3 cellular contexts compared by ENCODE assay signal in the genomic region with DNA sequence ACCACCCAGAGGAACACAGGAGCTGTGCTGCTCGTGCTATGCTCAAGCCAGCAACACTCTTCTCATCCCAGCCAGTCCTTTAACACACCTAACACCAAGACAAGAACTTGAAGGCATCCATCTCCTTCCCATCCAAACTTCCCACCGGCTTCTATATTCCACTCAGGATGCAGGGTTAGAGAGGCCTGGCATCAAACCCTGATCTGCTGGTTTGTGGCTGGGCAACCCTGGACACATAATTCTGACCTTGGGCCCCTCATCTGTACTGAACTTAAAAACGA.
TF ChIP-seq lines count a peak whose summit lies in the region.

No MANE protein-coding gene starts in this region.

TF ChIP-seq in SK-N-SH, 30 proteins besides CTCF, POLR2A, EP300 and RAD21:
- TF ChIP-seq JUND (IDR thresholded peaks at IDR 0.05), result no peak
- 0 out of 2 replicates have a peak, but pooled peaks have one; percentile 20 for TF ChIP-seq POLR2AphosphoS5 (IDR thresholded peaks at IDR 0.05; ENCODE audit: low read depth, low read length)

TF ChIP-seq in SK-N-SH treated with all-trans-retinoic acid at 6 μM for 48 hours, 23 proteins besides CTCF, POLR2A, EP300 and RAD21:
- TF ChIP-seq ISL1 (CRISPR knock-in tag; IDR thresholded peaks at IDR 0.05) (no peak), OSR1 (CRISPR knock-in tag; IDR thresholded peaks at IDR 0.05) (no peak), ESRRG (CRISPR knock-in tag; IDR thresholded peaks at IDR 0.05) (no peak), ZNF8 (CRISPR knock-in tag; IDR thresholded peaks at IDR 0.05) (no peak), SNAI2 (CRISPR knock-in tag; IDR thresholded peaks at IDR 0.05) (no peak), GLIS3 (CRISPR knock-in tag; IDR thresholded peaks at IDR 0.05) (no peak), ZNF565 (CRISPR knock-in tag; conservative IDR thresholded peaks at IDR 0.05; ENCODE audit: low read depth) (no peak), TCF4 (CRISPR knock-in tag; IDR thresholded peaks at IDR 0.05; ENCODE audit: borderline replicate concordance) (no peak), CSDC2 (CRISPR knock-in tag; IDR thresholded peaks at IDR 0.05) (no peak), TOX (CRISPR knock-in tag; IDR thresholded peaks at IDR 0.05; ENCODE audit: borderline replicate concordance) (no peak), ZNF70 (CRISPR knock-in tag; IDR thresholded peaks at IDR 0.05) (no peak), ZC3H10 (CRISPR knock-in tag; IDR thresholded peaks at IDR 0.05) (no peak), ARNTL (CRISPR knock-in tag; IDR thresholded peaks at IDR 0.05; ENCODE audit: borderline replicate concordance, low read depth) (no peak), BACH2 (CRISPR knock-in tag; IDR thresholded peaks at IDR 0.05; ENCODE audit: borderline replicate concordance) (no peak), RARB (CRISPR knock-in tag; IDR thresholded peaks at IDR 0.05) (no peak)
- TF ChIP-seq, protein P1, sequence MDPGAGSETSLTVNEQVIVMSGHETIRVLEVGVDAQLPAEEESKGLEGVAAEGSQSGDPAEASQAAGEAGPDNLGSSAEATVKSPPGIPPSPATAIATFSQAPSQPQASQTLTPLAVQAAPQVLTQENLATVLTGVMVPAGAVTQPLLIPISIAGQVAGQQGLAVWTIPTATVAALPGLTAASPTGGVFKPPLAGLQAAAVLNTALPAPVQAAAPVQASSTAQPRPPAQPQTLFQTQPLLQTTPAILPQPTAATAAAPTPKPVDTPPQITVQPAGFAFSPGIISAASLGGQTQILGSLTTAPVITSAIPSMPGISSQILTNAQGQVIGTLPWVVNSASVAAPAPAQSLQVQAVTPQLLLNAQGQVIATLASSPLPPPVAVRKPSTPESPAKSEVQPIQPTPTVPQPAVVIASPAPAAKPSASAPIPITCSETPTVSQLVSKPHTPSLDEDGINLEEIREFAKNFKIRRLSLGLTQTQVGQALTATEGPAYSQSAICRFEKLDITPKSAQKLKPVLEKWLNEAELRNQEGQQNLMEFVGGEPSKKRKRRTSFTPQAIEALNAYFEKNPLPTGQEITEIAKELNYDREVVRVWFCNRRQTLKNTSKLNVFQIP (CRISPR knock-in tag; IDR thresholded peaks at IDR 0.05; ENCODE audit: borderline replicate concordance, low read depth), result no peak
- TF ChIP-seq, protein P2, sequence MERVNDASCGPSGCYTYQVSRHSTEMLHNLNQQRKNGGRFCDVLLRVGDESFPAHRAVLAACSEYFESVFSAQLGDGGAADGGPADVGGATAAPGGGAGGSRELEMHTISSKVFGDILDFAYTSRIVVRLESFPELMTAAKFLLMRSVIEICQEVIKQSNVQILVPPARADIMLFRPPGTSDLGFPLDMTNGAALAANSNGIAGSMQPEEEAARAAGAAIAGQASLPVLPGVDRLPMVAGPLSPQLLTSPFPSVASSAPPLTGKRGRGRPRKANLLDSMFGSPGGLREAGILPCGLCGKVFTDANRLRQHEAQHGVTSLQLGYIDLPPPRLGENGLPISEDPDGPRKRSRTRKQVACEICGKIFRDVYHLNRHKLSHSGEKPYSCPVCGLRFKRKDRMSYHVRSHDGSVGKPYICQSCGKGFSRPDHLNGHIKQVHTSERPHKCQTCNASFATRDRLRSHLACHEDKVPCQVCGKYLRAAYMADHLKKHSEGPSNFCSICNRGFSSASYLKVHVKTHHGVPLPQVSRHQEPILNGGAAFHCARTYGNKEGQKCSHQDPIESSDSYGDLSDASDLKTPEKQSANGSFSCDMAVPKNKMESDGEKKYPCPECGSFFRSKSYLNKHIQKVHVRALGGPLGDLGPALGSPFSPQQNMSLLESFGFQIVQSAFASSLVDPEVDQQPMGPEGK (CRISPR knock-in tag; IDR thresholded peaks at IDR 0.05; ENCODE audit: borderline replicate concordance), result no peak
- TF ChIP-seq, protein P3, sequence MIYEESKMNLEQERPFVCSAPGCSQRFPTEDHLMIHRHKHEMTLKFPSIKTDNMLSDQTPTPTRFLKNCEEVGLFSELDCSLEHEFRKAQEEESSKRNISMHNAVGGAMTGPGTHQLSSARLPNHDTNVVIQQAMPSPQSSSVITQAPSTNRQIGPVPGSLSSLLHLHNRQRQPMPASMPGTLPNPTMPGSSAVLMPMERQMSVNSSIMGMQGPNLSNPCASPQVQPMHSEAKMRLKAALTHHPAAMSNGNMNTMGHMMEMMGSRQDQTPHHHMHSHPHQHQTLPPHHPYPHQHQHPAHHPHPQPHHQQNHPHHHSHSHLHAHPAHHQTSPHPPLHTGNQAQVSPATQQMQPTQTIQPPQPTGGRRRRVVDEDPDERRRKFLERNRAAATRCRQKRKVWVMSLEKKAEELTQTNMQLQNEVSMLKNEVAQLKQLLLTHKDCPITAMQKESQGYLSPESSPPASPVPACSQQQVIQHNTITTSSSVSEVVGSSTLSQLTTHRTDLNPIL (CRISPR knock-in tag; IDR thresholded peaks at IDR 0.05; ENCODE audit: low read depth), result no peak
- TF ChIP-seq, protein P4, sequence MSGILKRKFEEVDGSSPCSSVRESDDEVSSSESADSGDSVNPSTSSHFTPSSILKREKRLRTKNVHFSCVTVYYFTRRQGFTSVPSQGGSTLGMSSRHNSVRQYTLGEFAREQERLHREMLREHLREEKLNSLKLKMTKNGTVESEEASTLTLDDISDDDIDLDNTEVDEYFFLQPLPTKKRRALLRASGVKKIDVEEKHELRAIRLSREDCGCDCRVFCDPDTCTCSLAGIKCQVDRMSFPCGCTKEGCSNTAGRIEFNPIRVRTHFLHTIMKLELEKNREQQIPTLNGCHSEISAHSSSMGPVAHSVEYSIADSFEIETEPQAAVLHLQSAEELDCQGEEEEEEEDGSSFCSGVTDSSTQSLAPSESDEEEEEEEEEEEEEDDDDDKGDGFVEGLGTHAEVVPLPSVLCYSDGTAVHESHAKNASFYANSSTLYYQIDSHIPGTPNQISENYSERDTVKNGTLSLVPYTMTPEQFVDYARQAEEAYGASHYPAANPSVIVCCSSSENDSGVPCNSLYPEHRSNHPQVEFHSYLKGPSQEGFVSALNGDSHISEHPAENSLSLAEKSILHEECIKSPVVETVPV (CRISPR knock-in tag; IDR thresholded peaks at IDR 0.05), result no peak

TF ChIP-seq in H1, 55 proteins besides CTCF, POLR2A, EP300 and RAD21:
- TF ChIP-seq, protein P5, sequence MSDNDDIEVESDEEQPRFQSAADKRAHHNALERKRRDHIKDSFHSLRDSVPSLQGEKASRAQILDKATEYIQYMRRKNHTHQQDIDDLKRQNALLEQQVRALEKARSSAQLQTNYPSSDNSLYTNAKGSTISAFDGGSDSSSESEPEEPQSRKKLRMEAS (IDR thresholded peaks at IDR 0.05), result no peak
- 0 out of 2 replicates have a peak, but pooled peaks have one; percentile 21 for TF ChIP-seq POLR2AphosphoS5 (IDR thresholded peaks at IDR 0.05; ENCODE audit: low read depth, low read length)
